In the genomic region with DNA sequence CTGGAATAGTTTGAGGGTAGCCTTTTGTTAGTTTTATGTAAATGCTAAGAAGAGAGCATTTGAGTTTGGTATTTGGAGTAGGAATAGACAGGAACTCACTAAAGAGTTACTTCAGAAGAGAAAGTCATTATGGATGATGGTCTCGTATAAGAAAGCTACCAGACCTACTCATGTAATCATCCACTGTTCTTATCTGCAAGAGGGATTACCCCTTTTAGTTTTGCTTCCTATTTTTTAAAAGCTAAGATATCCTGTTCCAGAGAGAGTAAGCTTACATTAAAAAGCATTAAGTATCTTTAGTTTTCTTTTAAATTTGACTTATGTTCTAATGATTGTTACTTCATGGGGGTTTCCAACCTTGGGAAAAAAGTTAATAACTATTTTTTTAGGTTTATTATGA, we compare ENCODE assay signal across 1 cellular context.
TF ChIP-seq lines count a peak whose summit lies in the region.

No MANE protein-coding gene starts in this region.

TF ChIP-seq in GM12878, 131 proteins besides CTCF, POLR2A, EP300 and RAD21:
- TF ChIP-seq POLR2AphosphoS5 (IDR thresholded peaks at IDR 0.05; ENCODE audit: low read length), result no peak
- no peak for TF ChIP-seq TAF1 (IDR thresholded peaks at IDR 0.05; ENCODE audit: borderline replicate concordance, low read depth, low read length)
- TF ChIP-seq, protein P1, sequence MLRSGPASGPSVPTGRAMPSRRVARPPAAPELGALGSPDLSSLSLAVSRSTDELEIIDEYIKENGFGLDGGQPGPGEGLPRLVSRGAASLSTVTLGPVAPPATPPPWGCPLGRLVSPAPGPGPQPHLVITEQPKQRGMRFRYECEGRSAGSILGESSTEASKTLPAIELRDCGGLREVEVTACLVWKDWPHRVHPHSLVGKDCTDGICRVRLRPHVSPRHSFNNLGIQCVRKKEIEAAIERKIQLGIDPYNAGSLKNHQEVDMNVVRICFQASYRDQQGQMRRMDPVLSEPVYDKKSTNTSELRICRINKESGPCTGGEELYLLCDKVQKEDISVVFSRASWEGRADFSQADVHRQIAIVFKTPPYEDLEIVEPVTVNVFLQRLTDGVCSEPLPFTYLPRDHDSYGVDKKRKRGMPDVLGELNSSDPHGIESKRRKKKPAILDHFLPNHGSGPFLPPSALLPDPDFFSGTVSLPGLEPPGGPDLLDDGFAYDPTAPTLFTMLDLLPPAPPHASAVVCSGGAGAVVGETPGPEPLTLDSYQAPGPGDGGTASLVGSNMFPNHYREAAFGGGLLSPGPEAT (IDR thresholded peaks at IDR 0.05; ENCODE audit: low read depth), result 0 out of 2 replicates have a peak, but pooled peaks have one; percentile 34
- TF ChIP-seq JUNB (IDR thresholded peaks at IDR 0.05), result 0 out of 2 replicates have a peak, but pooled peaks have one; percentile 7
- TF ChIP-seq IKZF2 (IDR thresholded peaks at IDR 0.05), result peak; percentile 16 to 50; a peak in 3 of 4 replicates
